In genomic region chr1:155191904-155192303, GRCh38 we compare ENCODE assay signal across 11 cellular contexts. TPM values are rescaled to one million over a fixed set of nuclear protein-coding genes. Genes with fewer than 3 reads are reported as not detected.
DNase-seq lines count a peak whose midpoint lies in the region; ATAC-seq and TF ChIP-seq lines count a peak whose summit lies in the region.
"Had no signal": no experiment of that assay in that cellular context is flagged by ENCODE, and none has a peak within 500 bp of the region (broad histone marks: within the 10 kb centered on the region; RNA-seq: fewer than 3 reads in every experiment).

No MANE protein-coding gene starts in this region.

- H3K27me3 ChIP-seq in mesendoderm (ENCODE audit: insufficient read depth, low read length, poor library complexity) (no peaks in the 10 kb centered on the region), upper lobe of left lung (no peaks in the 10 kb centered on the region)

- TF ChIP-seq CTCF in upper lobe of left lung (IDR thresholded peaks at IDR 0.05): no peak

- peak in 1 of 4 donors; percentile 6 for TF ChIP-seq POLR2A in upper lobe of left lung (IDR thresholded peaks at IDR 0.05)

- no peaks in the 10 kb centered on the region for H3K9me3 Mint-ChIP-seq in activated naive CD8-positive, alpha-beta T cell treated with anti-CD3 and anti-CD28 coated beads, Interleukin-2, amount 50 U/mL, for 24 hours

- peaks cover 13% of the 10 kb centered on the region for H3K79me2 ChIP-seq in mesendoderm (ENCODE audit: control insufficient read depth, insufficient read depth, low read length)

- ATAC-seq in Right ventricle myocardium superior (ENCODE audit: poor library complexity) (no peak), Right ventricle myocardium inferior (no peak), upper lobe of left lung (ENCODE audit: low FRiP score in 2 of 2) (no peak), GM19324 (IDR thresholded peaks at IDR 0.05; ENCODE audit: low FRiP score, unreplicated experiment) (no peak), GM21381 (IDR thresholded peaks at IDR 0.05; ENCODE audit: unreplicated experiment) (no peak)
- no peak for ATAC-seq in activated naive CD8-positive, alpha-beta T cell treated with anti-CD3 and anti-CD28 coated beads, Interleukin-2, amount 50 U/mL, for 24 hours
- ATAC-seq: activated CD4-positive, CD25-positive, alpha-beta regulatory T cell treated with anti-CD3 and anti-CD28 coated beads, Interleukin-2, amount 50 U/mL, for 24 hours; left lobe of liver had no signal

- no peak overlapping the region for H2BK15ac ChIP-seq in mesendoderm (replicated peaks; ENCODE audit: low read depth)

- WGBS in mesendoderm (ENCODE audit: extremely low coverage, insufficient coverage, low lambda C conversion rate): no CpG with 5 or more reads among the region's 17 CpGs
- 63 to 87% methylated on average over 9 to 14 of the region's 17 CpGs for WGBS in upper lobe of left lung, 2 donors

- peaks cover 7% of the 10 kb centered on the region for H3K36me3 Mint-ChIP-seq in activated naive CD8-positive, alpha-beta T cell treated with anti-CD3 and anti-CD28 coated beads, Interleukin-2, amount 50 U/mL, for 24 hours (ENCODE audit: low read depth)

- peak overlapping the region; percentile 45 for H3K23ac ChIP-seq in mesendoderm (ENCODE audit: low read length)

- peaks cover 38% of the 10 kb centered on the region for H3K4me1 Mint-ChIP-seq in activated naive CD8-positive, alpha-beta T cell treated with anti-CD3 and anti-CD28 coated beads, Interleukin-2, amount 50 U/mL, for 24 hours

- H3K27me3 Mint-ChIP-seq in activated naive CD8-positive, alpha-beta T cell treated with anti-CD3 and anti-CD28 coated beads, Interleukin-2, amount 50 U/mL, for 24 hours: no peaks in the 10 kb centered on the region

- H3K4me1 ChIP-seq in mesendoderm (ENCODE audit: control insufficient read depth, low read depth, low read length): peaks cover 5% of the 10 kb centered on the region
- peaks cover 23 to 34% (median 27%) of the 10 kb centered on the region in 4 donors for H3K4me1 ChIP-seq in upper lobe of left lung

- no peak overlapping the region for H2BK120ac ChIP-seq in mesendoderm (ENCODE audit: low read depth, low read length)

- no peak overlapping the region for H2AK5ac ChIP-seq in mesendoderm (ENCODE audit: low read length)

- no peak overlapping the region for H2BK5ac ChIP-seq in mesendoderm (ENCODE audit: low read length)

- H3K9me3 ChIP-seq in upper lobe of left lung: no peaks in the 10 kb centered on the region

- no peak overlapping the region for H3K4me2 ChIP-seq in mesendoderm (ENCODE audit: low read length)

- TF ChIP-seq EP300 in upper lobe of left lung (IDR thresholded peaks at IDR 0.05): no peak

- H3K9ac ChIP-seq in mesendoderm (ENCODE audit: low read length): no peak overlapping the region

- H3K18ac ChIP-seq in mesendoderm (ENCODE audit: low read length): no peak overlapping the region

- peak; percentile 40 for DNase-seq in Right ventricle myocardium superior
- DNase-seq in Right ventricle myocardium inferior (ENCODE audit: missing footprints): no peak
- no peak for DNase-seq in activated naive CD8-positive, alpha-beta T cell treated with anti-CD3 and anti-CD28 coated beads, Interleukin-2, amount 50 U/mL, for 24 hours
- no peak for DNase-seq in mesendoderm
- peak; percentile 41 to 82 for DNase-seq in upper lobe of left lung
- no peak for DNase-seq in ureter (ENCODE audit: low spot score)
- DNase-seq: C1 segment of cervical spinal cord had no signal

- H3K4me3 ChIP-seq in mesendoderm (ENCODE audit: low read length) (no peak overlapping the region), upper lobe of left lung (peak overlapping the region in 3 of 4 donors; percentile 58 to 69 (median 58))

- H4K5ac ChIP-seq in mesendoderm (ENCODE audit: low read length): no peak overlapping the region

- H3K79me1 ChIP-seq in mesendoderm (ENCODE audit: low read length): no peaks in the 10 kb centered on the region

- H3K27ac ChIP-seq in mesendoderm (ENCODE audit: low read depth, low read length) (no peak overlapping the region), upper lobe of left lung (peak overlapping the region; percentile 90 to 96 (median 91))

- intact Hi-C loops in Right ventricle myocardium superior (cut with DNase I): no loop called here
- intact Hi-C loops in Right ventricle myocardium inferior (cut with DNase I): no loop called here

- no peak overlapping the region for H4K8ac ChIP-seq in mesendoderm (ENCODE audit: low read depth, low read length)

- no peak overlapping the region for H3K4ac ChIP-seq in mesendoderm (ENCODE audit: low read depth, low read length)

- no peak overlapping the region for H3K56ac ChIP-seq in mesendoderm (ENCODE audit: low read length)

- H3K4me3 Mint-ChIP-seq in activated naive CD8-positive, alpha-beta T cell treated with anti-CD3 and anti-CD28 coated beads, Interleukin-2, amount 50 U/mL, for 24 hours: no peak overlapping the region

- peak overlapping the region; percentile 68 for H3K27ac Mint-ChIP-seq in activated naive CD8-positive, alpha-beta T cell treated with anti-CD3 and anti-CD28 coated beads, Interleukin-2, amount 50 U/mL, for 24 hours

- H3K36me3 ChIP-seq in mesendoderm (ENCODE audit: control insufficient read depth, insufficient read depth, low read length) (no peaks in the 10 kb centered on the region), upper lobe of left lung (peaks cover 0 to under 1% (median 0%) of the 10 kb centered on the region in 4 donors)

RNA-seq across cellular contexts. Expression of gene THBS3, which starts 15.8 kb away (rescaled TPM):
- 5.8 TPM for total RNA-seq in Right ventricle myocardium superior
- 5.7 TPM for total RNA-seq in Right ventricle myocardium inferior
- 2.1 TPM for polyA plus RNA-seq in mesendoderm (2013, experiment 1 of 2)
- 2.4 TPM for polyA plus RNA-seq in mesendoderm (2013, experiment 2 of 2)
- 10 to 100 TPM; 18.3 to 97.4 (median 27.6) TPM for total RNA-seq in upper lobe of left lung
- total RNA-seq in ureter: 54.6 TPM

RNA-seq across cellular contexts. Expression of gene MTX1, which starts 16.6 kb away (rescaled TPM):
- total RNA-seq in Right ventricle myocardium superior (16.4 TPM), Right ventricle myocardium inferior (16.5 TPM), upper lobe of left lung (10 to 100 TPM; 23.0 to 68.4 (median 37.4) TPM), ureter (31.6 TPM)
- polyA plus RNA-seq in mesendoderm (2013, experiment 1 of 2): 40.8 TPM
- 40.6 TPM for polyA plus RNA-seq in mesendoderm (2013, experiment 2 of 2)

RNA-seq across cellular contexts. Expression of gene TRIM46, which starts 18.3 kb away (rescaled TPM):
- 0.08 TPM for total RNA-seq in Right ventricle myocardium superior
- total RNA-seq in Right ventricle myocardium inferior: 0.16 TPM
- polyA plus RNA-seq in mesendoderm (2013, experiment 1 of 2): 1.8 TPM
- polyA plus RNA-seq in mesendoderm (2013, experiment 2 of 2): 2.0 TPM
- total RNA-seq in upper lobe of left lung: under 1 TPM in 3 of 6 donors, not detected in 3; 0.30 to 0.64 (median 0.57) TPM
- 1.6 TPM for total RNA-seq in ureter

RNA-seq across cellular contexts. Expression of gene KRTCAP2, which starts 18.8 kb away (rescaled TPM):
- total RNA-seq in Right ventricle myocardium superior (121 TPM), Right ventricle myocardium inferior (118 TPM), upper lobe of left lung (100 to 1,000 TPM in 4 of 6 donors, 10 to 100 TPM in 2; 47.1 to 166 (median 131) TPM), ureter (293 TPM)
- 196 TPM for polyA plus RNA-seq in mesendoderm (2013, experiment 1 of 2)
- 199 TPM for polyA plus RNA-seq in mesendoderm (2013, experiment 2 of 2)

RNA-seq across cellular contexts. Expression of gene DPM3, which starts 51.6 kb away (rescaled TPM):
- total RNA-seq in Right ventricle myocardium superior (49.4 TPM), Right ventricle myocardium inferior (55.7 TPM), upper lobe of left lung (100 to 1,000 TPM in 2 of 6 donors, 10 to 100 TPM in 3, not detected in 1; 25.1 to 112 (median 67.5) TPM), ureter (75.4 TPM)
- 84.8 TPM for polyA plus RNA-seq in mesendoderm (2013, experiment 1 of 2)
- 79.1 TPM for polyA plus RNA-seq in mesendoderm (2013, experiment 2 of 2)

Comparison
In these comparisons a context has a peak if more than half of its experiments do, and no peak if none do; other contexts are left out.
1. DNase-seq: peak in Right ventricle myocardium superior (single experiment) and upper lobe of left lung (2 of 2); none in Right ventricle myocardium inferior (single experiment), activated naive CD8-positive, alpha-beta T cell treated with anti-CD3 and anti-CD28 coated beads, Interleukin-2, amount 50 U/mL, for 24 hours (single experiment), mesendoderm (single experiment) and ureter (single experiment).